ENCODE assay signal across 37 cellular contexts in the genomic region with DNA sequence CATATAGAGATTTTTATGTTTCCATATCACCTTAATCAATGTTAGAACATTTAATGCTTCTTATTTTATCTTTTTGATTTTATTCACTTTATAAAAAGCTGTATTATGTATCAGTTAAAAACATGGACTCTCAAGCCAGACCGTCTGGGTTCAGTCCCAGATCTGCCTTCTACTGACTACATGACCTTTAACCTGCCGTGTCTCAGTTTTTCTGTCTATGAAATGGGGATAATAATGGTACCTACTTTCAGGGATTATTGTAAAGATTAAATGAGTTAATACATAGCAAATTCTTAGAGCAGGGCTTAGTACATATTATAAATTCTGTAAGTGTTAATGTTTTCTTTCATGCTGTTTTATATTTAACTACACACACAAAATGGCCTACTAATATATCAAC. TPM values are rescaled to one million over a fixed set of nuclear protein-coding genes. Genes with fewer than 3 reads are reported as not detected.
"Had no signal": no experiment of that assay in that cellular context is flagged by ENCODE, and none has a peak within 500 bp of the region (broad histone marks: within the 10 kb centered on the region; RNA-seq: fewer than 3 reads in every experiment).

No MANE protein-coding gene starts in this region.

- H3K4me1 ChIP-seq: adrenal gland, ascending aorta, body of pancreas, breast epithelium had no signal

- H3K9me3 ChIP-seq: adrenal gland, ascending aorta had no signal

- ATAC-seq: activated naive CD4-positive, alpha-beta T cell treated with anti-CD3 and anti-CD28 coated beads, Interleukin-2, amount 50 U/mL, for 72 hours; activated naive CD8-positive, alpha-beta T cell treated with anti-CD3 and anti-CD28 coated beads, Interleukin-2, amount 50 U/mL, for 24 hours; activated T-cell treated with anti-CD3 and anti-CD28 coated beads, Interleukin-2, amount 50 U/mL, for 4 hours; activated T-cell treated with anti-CD3 and anti-CD28 coated beads, Interleukin-2, amount 50 U/mL, for 72 hours; activated T-helper 17 cell treated with anti-CD3 and anti-CD28 coated beads, Interleukin-2, amount 50 U/mL, for 72 hours; body of pancreas had no signal

- H3K27ac ChIP-seq: adrenal gland, ascending aorta, body of pancreas, brain microvascular endothelial cell, breast epithelium, cardiac muscle cell had no signal

- H3K4me3 ChIP-seq: adrenal gland, ascending aorta, body of pancreas, breast epithelium, cardiac muscle cell had no signal

- H3K27me3 ChIP-seq: adrenal gland, ascending aorta, body of pancreas, brain microvascular endothelial cell, breast epithelium, cardiac muscle cell had no signal

- H3K36me3 ChIP-seq: adrenal gland, ascending aorta, brain microvascular endothelial cell, breast epithelium, cardiac muscle cell had no signal

- FAIRE-seq: astrocyte, bronchial epithelial cell had no signal

- DNase-seq: activated effector memory CD4-positive, alpha-beta T cell treated with anti-CD3 and anti-CD28 coated beads, Interleukin-2, amount 50 U/mL, for 16 hours; activated effector memory CD4-positive, alpha-beta T cell treated with Interleukin-2 at 50 U/mL for 16 hours; activated gamma-delta T cell; activated gamma-delta T cell treated with Interleukin-2 at 50 U/mL for 16 hours; activated naive CD4-positive, alpha-beta T cell; activated naive CD4-positive, alpha-beta T cell treated with anti-CD3 and anti-CD28 coated beads for 36 hours; activated naive CD4-positive, alpha-beta T cell treated with anti-CD3 and anti-CD28 coated beads, Interleukin-2, amount 10 ng/mL, durations not matched to agents 7 days and 5 days; activated naive CD4-positive, alpha-beta T cell treated with anti-CD3 and anti-CD28 coated beads, Interleukin-2, amount 50 U/mL, for 16 hours; activated naive CD4-positive, alpha-beta T cell treated with Interleukin-2 at 50 U/mL for 16 hours; activated naive CD8-positive, alpha-beta T cell treated with anti-CD3 and anti-CD28 coated beads for 36 hours; activated naive CD8-positive, alpha-beta T cell treated with anti-CD3 and anti-CD28 coated beads, Interleukin-2, amount 10 ng/mL, durations not matched to agents 7 days and 5 days; activated naive CD8-positive, alpha-beta T cell treated with anti-CD3 and anti-CD28 coated beads, Interleukin-2, amount 50 U/mL, for 24 hours; activated T-cell treated with anti-CD3 and anti-CD28 coated beads, Interleukin-2, amount 50 U/mL, for 24 hours; activated T-cell treated with anti-CD3 and anti-CD28 coated beads, Interleukin-2, amount 50 U/mL, for 4 hours; activated T-cell treated with anti-CD3 and anti-CD28 coated beads, Interleukin-2, amount 50 U/mL, for 48 hours; activated T-cell treated with anti-CD3 and anti-CD28 coated beads, Interleukin-2, amount 50 U/mL, for 72 hours; adrenal gland; amniotic stem cell; amygdala; anterior cingulate cortex; aorta; body of pancreas; brain microvascular endothelial cell; caudate nucleus; central memory CD4-positive, alpha-beta T cell; cerebellar nuclear complex had no signal

RNA-seq across cellular contexts. Expression of a gene that starts 50.4 kb away (rescaled TPM):
- total RNA-seq: activated naive CD4-positive, alpha-beta T cell treated with anti-CD3 and anti-CD28 coated beads for 36 hours; activated naive CD4-positive, alpha-beta T cell treated with anti-CD3 and anti-CD28 coated beads, Interleukin-2, amount 50 U/mL, for 72 hours; activated naive CD8-positive, alpha-beta T cell treated with anti-CD3 and anti-CD28 coated beads for 36 hours; activated naive CD8-positive, alpha-beta T cell treated with anti-CD3 and anti-CD28 coated beads, Interleukin-2, amount 10 ng/mL, durations not matched to agents 7 days and 5 days; activated T-cell treated with anti-CD3 and anti-CD28 coated beads, Interleukin-2, amount 50 U/mL, for 4 hours; activated T-cell treated with anti-CD3 and anti-CD28 coated beads, Interleukin-2, amount 50 U/mL, for 72 hours; activated T-helper 1 cell treated with anti-CD3 and anti-CD28 coated beads, Interleukin-12 subunit alpha, Interleukin-12 subunit beta, Interleukin-2, Interleukin-4 antibody, amounts not matched to agents 30 ng/mL and 10 ng/mL and 1 ng/mL, durations not matched to agents 14 hours and 24 hours and 36 hours; activated T-helper 17 cell treated with anti-CD3 and anti-CD28 coated beads, Interleukin-2, amount 50 U/mL, for 72 hours; activated T-helper 2 cell treated with anti-CD3 and anti-CD28 coated beads, Interferon-gamma antibody, Interleukin-2, Interleukin-4, amounts not matched to agents 10 μg/mL and 5 μg/mL and 100 μg/mL, durations not matched to agents 14 hours and 24 hours and 36 hours; ascending aorta; astrocyte; bronchial epithelial cell; cerebellum; chondrocyte had no signal
- polyA plus RNA-seq: aorta, cardiac muscle cell had no signal
